In the genomic region with DNA sequence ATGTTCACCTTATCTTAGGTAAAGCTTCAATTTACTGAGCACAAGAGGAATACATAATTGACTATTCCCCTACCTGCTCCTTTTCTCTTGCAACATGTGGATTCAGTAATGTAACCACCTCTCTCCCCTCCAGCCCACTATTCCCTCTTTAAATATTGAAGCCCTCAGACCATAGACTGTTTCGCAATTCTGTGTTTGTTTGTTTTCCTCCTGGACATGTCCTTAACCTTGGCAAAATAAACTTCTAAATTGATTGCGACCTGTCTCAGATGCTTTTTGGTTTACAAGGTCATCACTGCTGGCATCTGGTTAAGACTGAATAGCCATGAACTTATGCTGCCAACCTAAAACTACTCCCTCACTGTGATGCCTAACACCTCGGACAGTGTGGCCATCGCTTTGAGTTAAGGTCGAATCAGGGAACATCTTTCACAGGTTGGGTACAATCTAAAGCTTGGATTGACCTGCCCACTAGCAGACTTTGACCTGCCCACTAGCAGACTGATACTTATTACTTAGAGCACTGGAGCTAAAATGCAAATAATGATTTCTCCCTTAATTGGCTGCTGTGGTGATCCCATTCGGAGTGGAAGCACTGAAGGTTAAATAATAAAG, we compare ENCODE assay signal across 1 cellular context.
A peak's percentile ranks its signal among the peaks of the same experiment; 100 is the strongest.
TF ChIP-seq lines count a peak whose summit lies in the region.

No MANE protein-coding gene starts in this region.

TF ChIP-seq in HepG2, 621 proteins besides CTCF, POLR2A, EP300 and RAD21 (continued from another document):
- TF ChIP-seq KLF16 (CRISPR knock-in tag; IDR thresholded peaks at IDR 0.05) (0 out of 4 replicates have a peak, but pooled peaks of 1 of the 2 experiments have one; percentile 43), ATF4 (CRISPR knock-in tag; IDR thresholded peaks at IDR 0.05) (peak in 1 of 2 experiments; percentile 72; a peak in 2 of 4 replicates), MEF2D (CRISPR knock-in tag; IDR thresholded peaks at IDR 0.05) (peak; percentile 60; the same call in 1 of the 2 replicates), FOXK2 (IDR thresholded peaks at IDR 0.05) (no peak), FOXJ3 (CRISPR knock-in tag; IDR thresholded peaks at IDR 0.05; ENCODE audit: borderline replicate concordance) (peak; percentile 55; the same call in 1 of the 2 replicates), PHF21A (CRISPR knock-in tag; IDR thresholded peaks at IDR 0.05) (peak; percentile 47; the same call in 1 of the 2 replicates), TFDP1 (CRISPR knock-in tag; IDR thresholded peaks at IDR 0.05; ENCODE audit: borderline replicate concordance) (no peak), HOXA9 (CRISPR knock-in tag; IDR thresholded peaks at IDR 0.05; ENCODE audit: borderline replicate concordance) (no peak), FOXO1 (CRISPR knock-in tag; IDR thresholded peaks at IDR 0.05) (peak; percentile 38; the same call in 1 of the 2 replicates), GATAD2A (CRISPR knock-in tag; IDR thresholded peaks at IDR 0.05) (peak; percentile 92), ZNF891 (CRISPR knock-in tag; IDR thresholded peaks at IDR 0.05) (no peak), FOXP4 (CRISPR knock-in tag; IDR thresholded peaks at IDR 0.05) (peak; percentile 78), HOMEZ (CRISPR knock-in tag; IDR thresholded peaks at IDR 0.05; ENCODE audit: low read depth) (no peak), SAP130 (CRISPR knock-in tag; IDR thresholded peaks at IDR 0.05; ENCODE audit: low read depth) (0 out of 2 replicates have a peak, but pooled peaks have one; percentile 22), NR2F6 (IDR thresholded peaks at IDR 0.05) (0 out of 2 replicates have a peak, but pooled peaks have one; percentile 44), NR2F6 (CRISPR knock-in tag; IDR thresholded peaks at IDR 0.05) (no peak; the same call in 1 of the 2 replicates), ZNF263 (CRISPR knock-in tag; IDR thresholded peaks at IDR 0.05) (no peak), SALL1 (CRISPR knock-in tag; IDR thresholded peaks at IDR 0.05) (0 out of 2 replicates have a peak, but pooled peaks have one; percentile 35), ATF5 (CRISPR knock-in tag; IDR thresholded peaks at IDR 0.05; ENCODE audit: low read depth) (no peak), ZNF382 (CRISPR knock-in tag; IDR thresholded peaks at IDR 0.05; ENCODE audit: borderline replicate concordance) (no peak), HHEX (CRISPR knock-in tag; IDR thresholded peaks at IDR 0.05) (peak; percentile 55; the same call in 1 of the 2 replicates), MIXL1 (CRISPR knock-in tag; IDR thresholded peaks at IDR 0.05) (peak; percentile 52; the same call in 1 of the 2 replicates), ZNF790 (CRISPR knock-in tag; IDR thresholded peaks at IDR 0.05; ENCODE audit: borderline replicate concordance) (no peak), ONECUT2 (CRISPR knock-in tag; IDR thresholded peaks at IDR 0.05) (0 out of 2 replicates have a peak, but pooled peaks have one; percentile 44), RXRB (CRISPR knock-in tag; IDR thresholded peaks at IDR 0.05; ENCODE audit: borderline replicate concordance) (peak; percentile 81), RARA (CRISPR knock-in tag; IDR thresholded peaks at IDR 0.05) (peak; percentile 94), SOX6 (IDR thresholded peaks at IDR 0.05) (no peak), SOX6 (CRISPR knock-in tag; IDR thresholded peaks at IDR 0.05) (peak; percentile 80), LCORL (IDR thresholded peaks at IDR 0.05) (no peak), LCORL (CRISPR knock-in tag; IDR thresholded peaks at IDR 0.05) (peak; percentile 44; the same call in 1 of the 2 replicates), HNRNPLL (IDR thresholded peaks at IDR 0.05; ENCODE audit: low read depth, low read length, poor library complexity, severe bottlenecking) (no peak), NCOR1 (IDR thresholded peaks at IDR 0.05; ENCODE audit: borderline replicate concordance, low read length) (0 out of 2 replicates have a peak, but pooled peaks have one; percentile 38), BHLHE40 (IDR thresholded peaks at IDR 0.05; ENCODE audit: low read length) (no peak), GATAD1 (CRISPR knock-in tag; IDR thresholded peaks at IDR 0.05) (0 out of 2 replicates have a peak, but pooled peaks have one; percentile 17), MAZ (IDR thresholded peaks at IDR 0.05; ENCODE audit: borderline replicate concordance, low read depth, low read length) (no peak), MAZ (CRISPR knock-in tag; IDR thresholded peaks at IDR 0.05; ENCODE audit: low read depth) (no peak), DNMT3B (CRISPR knock-in tag; conservative IDR thresholded peaks at IDR 0.05) (no peak)
- TF ChIP-seq, protein P1, sequence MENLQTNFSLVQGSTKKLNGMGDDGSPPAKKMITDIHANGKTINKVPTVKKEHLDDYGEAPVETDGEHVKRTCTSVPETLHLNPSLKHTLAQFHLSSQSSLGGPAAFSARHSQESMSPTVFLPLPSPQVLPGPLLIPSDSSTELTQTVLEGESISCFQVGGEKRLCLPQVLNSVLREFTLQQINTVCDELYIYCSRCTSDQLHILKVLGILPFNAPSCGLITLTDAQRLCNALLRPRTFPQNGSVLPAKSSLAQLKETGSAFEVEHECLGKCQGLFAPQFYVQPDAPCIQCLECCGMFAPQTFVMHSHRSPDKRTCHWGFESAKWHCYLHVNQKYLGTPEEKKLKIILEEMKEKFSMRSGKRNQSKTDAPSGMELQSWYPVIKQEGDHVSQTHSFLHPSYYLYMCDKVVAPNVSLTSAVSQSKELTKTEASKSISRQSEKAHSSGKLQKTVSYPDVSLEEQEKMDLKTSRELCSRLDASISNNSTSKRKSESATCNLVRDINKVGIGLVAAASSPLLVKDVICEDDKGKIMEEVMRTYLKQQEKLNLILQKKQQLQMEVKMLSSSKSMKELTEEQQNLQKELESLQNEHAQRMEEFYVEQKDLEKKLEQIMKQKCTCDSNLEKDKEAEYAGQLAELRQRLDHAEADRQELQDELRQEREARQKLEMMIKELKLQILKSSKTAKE (CRISPR knock-in tag; IDR thresholded peaks at IDR 0.05; ENCODE audit: borderline replicate concordance): peak; percentile 90
- TF ChIP-seq, protein P2, sequence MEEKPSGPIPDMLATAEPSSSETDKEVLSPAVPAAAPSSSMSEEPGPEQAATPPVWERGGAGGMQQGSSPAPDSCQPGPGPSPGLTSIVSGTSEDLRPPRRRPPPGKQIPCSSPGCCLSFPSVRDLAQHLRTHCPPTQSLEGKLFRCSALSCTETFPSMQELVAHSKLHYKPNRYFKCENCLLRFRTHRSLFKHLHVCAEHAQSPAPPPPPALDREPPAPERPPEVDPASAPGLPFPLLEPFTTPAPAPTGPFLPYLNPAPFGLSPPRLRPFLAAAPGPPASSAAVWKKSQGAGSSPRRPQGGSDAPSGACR (CRISPR knock-in tag; IDR thresholded peaks at IDR 0.05): 0 out of 2 replicates have a peak, but pooled peaks have one; percentile 32
- TF ChIP-seq, protein P3, sequence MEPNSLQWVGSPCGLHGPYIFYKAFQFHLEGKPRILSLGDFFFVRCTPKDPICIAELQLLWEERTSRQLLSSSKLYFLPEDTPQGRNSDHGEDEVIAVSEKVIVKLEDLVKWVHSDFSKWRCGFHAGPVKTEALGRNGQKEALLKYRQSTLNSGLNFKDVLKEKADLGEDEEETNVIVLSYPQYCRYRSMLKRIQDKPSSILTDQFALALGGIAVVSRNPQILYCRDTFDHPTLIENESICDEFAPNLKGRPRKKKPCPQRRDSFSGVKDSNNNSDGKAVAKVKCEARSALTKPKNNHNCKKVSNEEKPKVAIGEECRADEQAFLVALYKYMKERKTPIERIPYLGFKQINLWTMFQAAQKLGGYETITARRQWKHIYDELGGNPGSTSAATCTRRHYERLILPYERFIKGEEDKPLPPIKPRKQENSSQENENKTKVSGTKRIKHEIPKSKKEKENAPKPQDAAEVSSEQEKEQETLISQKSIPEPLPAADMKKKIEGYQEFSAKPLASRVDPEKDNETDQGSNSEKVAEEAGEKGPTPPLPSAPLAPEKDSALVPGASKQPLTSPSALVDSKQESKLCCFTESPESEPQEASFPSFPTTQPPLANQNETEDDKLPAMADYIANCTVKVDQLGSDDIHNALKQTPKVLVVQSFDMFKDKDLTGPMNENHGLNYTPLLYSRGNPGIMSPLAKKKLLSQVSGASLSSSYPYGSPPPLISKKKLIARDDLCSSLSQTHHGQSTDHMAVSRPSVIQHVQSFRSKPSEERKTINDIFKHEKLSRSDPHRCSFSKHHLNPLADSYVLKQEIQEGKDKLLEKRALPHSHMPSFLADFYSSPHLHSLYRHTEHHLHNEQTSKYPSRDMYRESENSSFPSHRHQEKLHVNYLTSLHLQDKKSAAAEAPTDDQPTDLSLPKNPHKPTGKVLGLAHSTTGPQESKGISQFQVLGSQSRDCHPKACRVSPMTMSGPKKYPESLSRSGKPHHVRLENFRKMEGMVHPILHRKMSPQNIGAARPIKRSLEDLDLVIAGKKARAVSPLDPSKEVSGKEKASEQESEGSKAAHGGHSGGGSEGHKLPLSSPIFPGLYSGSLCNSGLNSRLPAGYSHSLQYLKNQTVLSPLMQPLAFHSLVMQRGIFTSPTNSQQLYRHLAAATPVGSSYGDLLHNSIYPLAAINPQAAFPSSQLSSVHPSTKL (CRISPR knock-in tag; IDR thresholded peaks at IDR 0.05): peak; percentile 90
